ENCODE assay signal across 8 cellular contexts in the genomic region with DNA sequence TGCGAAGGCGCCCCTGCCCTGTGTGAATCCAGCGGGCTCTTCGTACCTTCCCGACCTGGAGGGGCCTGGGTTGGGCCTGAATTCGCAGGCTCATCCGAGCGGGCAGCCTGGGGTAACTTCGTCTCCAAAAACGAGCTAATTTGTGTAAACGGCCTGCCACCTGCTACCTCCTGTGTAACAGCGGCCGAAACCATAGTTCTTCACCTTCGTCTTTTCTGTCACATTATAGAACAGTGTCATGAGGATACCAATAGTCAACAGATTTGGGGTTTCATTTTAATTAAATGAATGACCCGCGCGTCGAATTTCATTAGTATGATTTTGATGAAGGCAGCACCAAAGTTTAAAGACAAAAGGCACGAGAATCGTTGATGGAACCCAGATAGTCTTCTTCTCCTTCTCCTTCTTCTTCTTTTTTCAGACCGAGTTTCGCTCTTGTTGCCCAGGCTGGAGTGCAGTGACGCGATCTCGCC. TPM values are rescaled to one million over a fixed set of nuclear protein-coding genes. Genes with fewer than 3 reads are reported as not detected.
DNase-seq lines count a peak whose midpoint lies in the region; ATAC-seq and TF ChIP-seq lines count a peak whose summit lies in the region.

No MANE protein-coding gene starts in this region.

- peak overlapping the region; percentile 35 for H3K27ac ChIP-seq in CD4-positive, alpha-beta memory T cell (ENCODE audit: low read depth, low read length)
- H3K27ac ChIP-seq in osteoblast (ENCODE audit: low read depth, low read length), result no peak overlapping the region
- no peak overlapping the region for H3K27ac ChIP-seq in thyroid gland

- H3K27me3 Mint-ChIP-seq in CD4-positive, alpha-beta memory T cell, result no peaks in the 10 kb centered on the region
- H3K27me3 Mint-ChIP-seq in endothelial cell (ENCODE audit: unreplicated experiment), result peaks cover 15% of the 10 kb centered on the region

- H3K4me3 Mint-ChIP-seq in CD4-positive, alpha-beta memory T cell, result peak overlapping the region; percentile 86 to 91 (median 88)
- peak overlapping the region; percentile 87 for H3K4me3 Mint-ChIP-seq in endothelial cell (ENCODE audit: unreplicated experiment)

- peaks cover 12% of the 10 kb centered on the region for H3K4me1 ChIP-seq in CD4-positive, alpha-beta memory T cell (ENCODE audit: insufficient read depth, low read length)
- H3K4me1 ChIP-seq in osteoblast (ENCODE audit: insufficient read depth, low read length) (peaks cover 11% of the 10 kb centered on the region), thyroid gland (peaks cover 7% of the 10 kb centered on the region in 2 donors)

- peaks cover 9 to 17% (median 15%) of the 10 kb centered on the region in 4 donors for H3K4me1 Mint-ChIP-seq in CD4-positive, alpha-beta memory T cell
- peaks cover 13% of the 10 kb centered on the region for H3K4me1 Mint-ChIP-seq in endothelial cell (ENCODE audit: unreplicated experiment)

- TF ChIP-seq POLR2A in NB4 (IDR thresholded peaks at IDR 0.05; ENCODE audit: extremely low read depth, insufficient read length) (no peak), thyroid gland (IDR thresholded peaks at IDR 0.05) (no peak)

- TF ChIP-seq CTCF in NB4 (IDR thresholded peaks at IDR 0.05; ENCODE audit: low read depth, low read length), result no peak
- TF ChIP-seq CTCF in endothelial cell (IDR thresholded peaks at IDR 0.05; ENCODE audit: unreplicated experiment), result no peak
- TF ChIP-seq CTCF in osteoblast (IDR thresholded peaks at IDR 0.05; ENCODE audit: extremely low read depth, low read depth, low read length), result no peak
- no peak for TF ChIP-seq CTCF in thyroid gland (IDR thresholded peaks at IDR 0.05)

- peak overlapping the region in 6 of 7 donors; percentile 53 to 84 (median 78) for H3K27ac Mint-ChIP-seq in CD4-positive, alpha-beta memory T cell
- no peak overlapping the region for H3K27ac Mint-ChIP-seq in endothelial cell (ENCODE audit: unreplicated experiment)

- H4K20me1 ChIP-seq in osteoblast (ENCODE audit: insufficient read depth, low read length), result no peaks in the 10 kb centered on the region

- peaks cover 4% of the 10 kb centered on the region for H3K79me2 ChIP-seq in osteoblast (ENCODE audit: insufficient read depth, low read length)

- POLR2A ChIA-PET in CD4-positive, alpha-beta memory T cell (lab: Charles Lee; ENCODE audit: partially characterized antibody), result interaction anchor here (0.6 to 2.0 kb wide), 9 partner anchors 10 to 354 kb away, joined by 3 to 18 read pairs (median 7); a partner anchor contains a TSS

- 54 to 64% methylated on average over 19 to 23 of the region's 25 CpGs for WGBS in thyroid gland, 2 donors

- no peaks in the 10 kb centered on the region for H3K36me3 ChIP-seq in CD4-positive, alpha-beta memory T cell (ENCODE audit: insufficient read depth, low read length)
- H3K36me3 ChIP-seq in osteoblast (ENCODE audit: insufficient read depth, low read length) (peaks cover 2% of the 10 kb centered on the region), thyroid gland (no peaks in the 10 kb centered on the region)

- H3K4me3 ChIP-seq in CD4-positive, alpha-beta memory T cell (ENCODE audit: low read length in 2 of 2), result peak overlapping the region in 1 of 2 donors; percentile 66
- H3K4me3 ChIP-seq in NB4 (ENCODE audit: low read depth, low read length) (peak overlapping the region; percentile 41), osteoblast (ENCODE audit: insufficient read depth, low read length) (peak overlapping the region; percentile 84), thyroid gland (replicated peaks in 1 of 3) (peak overlapping the region in 1 of 3 donors; percentile 23)

- ATAC-seq in GM21825 (IDR thresholded peaks at IDR 0.05; ENCODE audit: unreplicated experiment) (no peak), HG02571 (IDR thresholded peaks at IDR 0.05; ENCODE audit: unreplicated experiment) (no peak)

- intact Hi-C loops in CD4-positive, alpha-beta memory T cell (cut with micrococcal nuclease), result loop anchor here (1.0 to 5.0 kb wide), 4 partner anchors 28 to 137 kb away; a partner anchor contains a TSS
- intact Hi-C loops in thyroid gland (cut with DNase I), result no loop called here

- CTCF ChIA-PET in CD4-positive, alpha-beta memory T cell (lab: Charles Lee; ENCODE audit: partially characterized antibody), result interaction anchor here (0.6 to 5.2 kb wide), 5 partner anchors 9 to 282 kb away, joined by 3 to 44 read pairs (median 5); a partner anchor contains a TSS

- peaks cover 0 to 6% of the 10 kb centered on the region in 2 donors for H3K36me3 Mint-ChIP-seq in CD4-positive, alpha-beta memory T cell
- H3K36me3 Mint-ChIP-seq in endothelial cell (ENCODE audit: low read depth, unreplicated experiment), result no peaks in the 10 kb centered on the region

- H3K9me3 Mint-ChIP-seq in CD4-positive, alpha-beta memory T cell, result no peaks in the 10 kb centered on the region
- H3K9me3 Mint-ChIP-seq in endothelial cell (ENCODE audit: unreplicated experiment), result no peaks in the 10 kb centered on the region

- H3K9me3 ChIP-seq in CD4-positive, alpha-beta memory T cell (ENCODE audit: control insufficient read depth in 1 of 2, low read length in 2 of 2), result no peaks in the 10 kb centered on the region
- H3K9me3 ChIP-seq in osteoblast (ENCODE audit: low read depth, low read length), result no peaks in the 10 kb centered on the region
- H3K9me3 ChIP-seq in thyroid gland, result no peaks in the 10 kb centered on the region

- peak overlapping the region; percentile 91 for H2AFZ ChIP-seq in osteoblast (ENCODE audit: low read length)

- peak overlapping the region; percentile 81 for H3K4me2 ChIP-seq in osteoblast (ENCODE audit: insufficient read depth, low read length)

- H3K27me3 ChIP-seq in CD4-positive, alpha-beta memory T cell (ENCODE audit: insufficient read depth, low read length), result no peaks in the 10 kb centered on the region
- no peaks in the 10 kb centered on the region for H3K27me3 ChIP-seq in osteoblast (ENCODE audit: insufficient read depth, low read length)
- no peaks in the 10 kb centered on the region for H3K27me3 ChIP-seq in thyroid gland

- DNase-seq in CD4-positive, alpha-beta memory T cell, result no peak
- DNase-seq in NB4 (ENCODE audit: low read depth) (no peak), endothelial cell (ENCODE audit: low spot score) (no peak), osteoblast (ENCODE audit: insufficient read length, low spot score, missing footprints) (peak; percentile 73), thyroid gland (no peak)
- no peak for DNase-seq in effector CD8-positive, alpha-beta T cell (lab: John Stamatoyannopoulos, UW)

RNA-seq across cellular contexts. Expression of a gene that starts 0.5 kb away (rescaled TPM):
- total RNA-seq in CD4-positive, alpha-beta memory T cell, result 1 to 10 TPM; 8.4 to 8.6 TPM
- 10 to 100 TPM; 11.3 to 18.1 TPM for polyA plus RNA-seq in CD4-positive, alpha-beta memory T cell
- total RNA-seq in endothelial cell (ENCODE audit: unreplicated experiment) (11.4 TPM), osteoblast (5.1 and 6.8 TPM in 2 replicates), thyroid gland (10 to 100 TPM in 3 of 4 donors, 1 to 10 TPM in 1; 4.3 to 16.7 (median 12.8) TPM)

RNA-seq across cellular contexts. Expression of a gene that starts 27.2 kb away (rescaled TPM):
- 100 to 1,000 TPM; 523 to 560 TPM for total RNA-seq in CD4-positive, alpha-beta memory T cell
- 1,000 to 10,000 TPM; 1,629 to 1,970 TPM for polyA plus RNA-seq in CD4-positive, alpha-beta memory T cell
- total RNA-seq in endothelial cell (ENCODE audit: unreplicated experiment) (2,050 TPM), osteoblast (1,190 and 1,199 TPM in 2 replicates), thyroid gland (1,000 to 10,000 TPM in 3 of 4 donors, 100 to 1,000 TPM in 1; 917 to 1,584 (median 1,245) TPM)
